8 cellular contexts compared by ENCODE assay signal in genomic region chr13:48236528-48237353, GRCh38. TPM values are rescaled to one million over a fixed set of nuclear protein-coding genes. Genes with fewer than 3 reads are reported as not detected.
A peak's percentile ranks its signal among the peaks of the same experiment; 100 is the strongest.
DNase-seq lines count a peak whose midpoint lies in the region; ATAC-seq and TF ChIP-seq lines count a peak whose summit lies in the region.

No MANE protein-coding gene starts in this region.

- no peaks in the 10 kb centered on the region for H3K9me3 Mint-ChIP-seq in brain

- ATAC-seq in left lung (no peak), GM21423 (IDR thresholded peaks at IDR 0.05; ENCODE audit: unreplicated experiment) (no peak)

- DNase-seq in NCI-H82 (lab: John Stamatoyannopoulos, UW) (peak; percentile 22), NCI-H82 treated with DMSO at 0.1 percent for 48 hours (lab: John Stamatoyannopoulos, UW; ENCODE audit: unreplicated experiment) (no peak), left lung (no peak), suprapubic skin (ENCODE audit: low spot score in 2 of 2) (no peak), HT-29 (ENCODE audit: low spot score) (no peak), amygdala (lab: John Stamatoyannopoulos, UW) (no peak)

- H3K27ac Mint-ChIP-seq in brain, result peak overlapping the region in 4 of 5 experiments; percentile 5 to 100 (median 90)

- no peak for TF ChIP-seq EP300 in suprapubic skin (IDR thresholded peaks at IDR 0.05)

- H3K36me3 Mint-ChIP-seq in brain, result peaks cover 22% of the 10 kb centered on the region

- peaks cover 59% of the 10 kb centered on the region for H3K4me1 Mint-ChIP-seq in brain

- 18% methylated on average over 3 of the region's 3 CpGs for WGBS in suprapubic skin

- TF ChIP-seq CTCF in brain (conservative IDR thresholded peaks at IDR 0.05), result no peak
- no peak for TF ChIP-seq CTCF in left lung (IDR thresholded peaks at IDR 0.05)
- no peak for TF ChIP-seq CTCF in suprapubic skin (IDR thresholded peaks at IDR 0.05)

- H3K27me3 ChIP-seq in left lung (no peaks in the 10 kb centered on the region), suprapubic skin (no peaks in the 10 kb centered on the region)

- peak overlapping the region; percentile 95 to 99 (median 99) for H3K4me3 Mint-ChIP-seq in brain

- H3K36me3 ChIP-seq in left lung, result peaks cover 0 to 7% of the 10 kb centered on the region in 2 donors
- peaks cover 11% of the 10 kb centered on the region for H3K36me3 ChIP-seq in suprapubic skin

- H3K4me1 ChIP-seq in left lung (peaks cover 35 to 78% of the 10 kb centered on the region in 2 donors), suprapubic skin (peaks cover 73% of the 10 kb centered on the region)

- H3K4me3 ChIP-seq in left lung, result peak overlapping the region in 1 of 2 donors; percentile 68
- peak overlapping the region; percentile 99 for H3K4me3 ChIP-seq in suprapubic skin

- intact Hi-C loops in left lung (cut with DNase I), result no loop called here

- H3K27ac ChIP-seq in left lung (peak overlapping the region; percentile 60 to 99), suprapubic skin (peak overlapping the region; percentile 100)

- H3K9me3 ChIP-seq in left lung (no peaks in the 10 kb centered on the region), suprapubic skin (no peaks in the 10 kb centered on the region)

- no peak for TF ChIP-seq POLR2A in suprapubic skin (IDR thresholded peaks at IDR 0.05)

- peaks cover 14% of the 10 kb centered on the region for H3K27me3 Mint-ChIP-seq in brain

RNA-seq across cellular contexts. Expression of gene ITM2B, which starts 3.7 kb away (rescaled TPM):
- polyA plus RNA-seq in brain (ENCODE audit: insufficient read depth, low read depth, low replicate concordance), result 362 TPM
- total RNA-seq in left lung (100 to 1,000 TPM; 581 to 609 TPM), suprapubic skin (100 to 1,000 TPM; 511 to 726 (median 679) TPM)
- total RNA-seq in HT-29 (2014; rRNA removed; shearing (Covaris generic)), result 175 and 177 TPM in 2 replicates
